Comparison of ENCODE assay signal across 12 cellular contexts in the genomic region with DNA sequence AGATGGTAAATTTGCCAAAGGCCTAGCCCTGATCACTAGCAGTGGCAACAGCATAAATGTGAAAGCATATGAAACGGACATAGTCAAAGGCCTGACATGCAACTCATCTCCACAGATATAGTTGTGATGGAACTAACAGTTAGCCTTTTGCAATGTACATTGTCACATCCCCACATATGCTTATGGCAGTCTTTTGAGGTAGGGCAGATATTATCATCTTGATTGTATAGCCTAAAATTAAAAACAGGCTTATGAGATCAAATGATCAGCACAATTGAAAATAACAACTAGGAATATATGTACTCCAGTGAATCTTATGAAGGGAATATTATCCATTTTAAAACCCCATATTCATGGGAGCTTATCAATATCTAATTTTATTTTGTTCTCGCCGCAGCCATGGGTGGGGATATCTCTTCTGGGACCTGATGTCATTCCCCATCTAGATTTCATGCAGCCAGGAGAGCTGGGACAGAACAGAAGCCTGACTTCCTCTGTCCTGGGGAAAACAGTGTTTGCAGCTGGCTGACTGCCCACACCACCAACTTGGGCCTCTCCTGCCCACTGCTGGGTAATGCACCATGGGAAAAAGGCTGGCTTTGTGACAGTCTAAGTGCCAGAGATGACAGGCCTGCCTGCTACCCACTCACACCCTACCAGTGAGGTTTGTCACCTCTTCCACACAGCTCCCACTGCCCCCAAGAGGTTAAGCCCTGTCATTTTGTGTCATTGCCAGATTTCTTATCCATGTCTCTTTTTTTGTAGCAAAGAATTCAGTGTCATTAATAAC.
DNase-seq lines count a peak whose midpoint lies in the region; ATAC-seq and TF ChIP-seq lines count a peak whose summit lies in the region.
"Had no signal": no experiment of that assay in that cellular context is flagged by ENCODE, and none has a peak within 500 bp of the region (broad histone marks: within the 10 kb centered on the region; RNA-seq: fewer than 3 reads in every experiment).

No MANE protein-coding gene starts in this region.

- no peak overlapping the region for H3K4me3 ChIP-seq in body of pancreas

- H3K4me1 Mint-ChIP-seq in HFFc6 (ENCODE audit: low read depth) = peaks cover 60% of the 10 kb centered on the region

- H3K27me3 Mint-ChIP-seq in HFFc6 (ENCODE audit: insufficient read depth) = no peaks in the 10 kb centered on the region
- H3K27me3 Mint-ChIP-seq: IgD-negative memory B cell; stimulated activated memory B cell treated with anti-CD40 and anti-IgM and Interleukin-4, amounts not matched to agents 10 μg/mL and 1 μg/mL and 100 μg/mL, for 72 hours had no signal

- intact Hi-C loops in body of pancreas (cut with DNase I) = no loop called here

- 77 to 84% methylated on average over 3 of the region's 3 CpGs for WGBS in body of pancreas, 2 donors

- no peak for TF ChIP-seq POLR2A in body of pancreas (IDR thresholded peaks at IDR 0.05)

- peak; percentile 33 for ATAC-seq in body of pancreas
- ATAC-seq in HG03439 (IDR thresholded peaks at IDR 0.05; ENCODE audit: unreplicated experiment) = no peak
- ATAC-seq: stimulated activated memory B cell treated with anti-CD40 and anti-IgM and Interleukin-4, amounts not matched to agents 10 μg/mL and 1 μg/mL and 100 μg/mL, for 72 hours had no signal

- no peaks in the 10 kb centered on the region for H3K9me3 Mint-ChIP-seq in HFFc6
- H3K9me3 Mint-ChIP-seq: IgD-negative memory B cell; stimulated activated memory B cell treated with anti-CD40 and anti-IgM and Interleukin-4, amounts not matched to agents 10 μg/mL and 1 μg/mL and 100 μg/mL, for 72 hours had no signal

- H3K36me3 ChIP-seq in body of pancreas (replicated peaks in 1 of 2; ENCODE audit: insufficient read depth in 1 of 2, low read depth in 2 of 2) = no peaks in the 10 kb centered on the region

- H3K4me3 Mint-ChIP-seq in HFFc6 = no peak overlapping the region
- H3K4me3 Mint-ChIP-seq: IgD-negative memory B cell; stimulated activated memory B cell treated with anti-CD40 and anti-IgM and Interleukin-4, amounts not matched to agents 10 μg/mL and 1 μg/mL and 100 μg/mL, for 72 hours had no signal

- H3K27ac Mint-ChIP-seq in HFFc6 = no peak overlapping the region

- H3K27me3 ChIP-seq in body of pancreas = no peaks in the 10 kb centered on the region

- peak; percentile 17; the same call in 1 of the 2 replicates for TF ChIP-seq CTCF in HFFc6 (IDR thresholded peaks at IDR 0.05)
- peak in 1 of 7 experiments; percentile 5 for TF ChIP-seq CTCF in body of pancreas (IDR thresholded peaks at IDR 0.05)

- no peaks in the 10 kb centered on the region for H3K4me1 ChIP-seq in body of pancreas
- H3K4me1 ChIP-seq: Caco-2 had no signal

- H3K27ac ChIP-seq in body of pancreas = no peak overlapping the region

- 0 out of 2 replicates have a peak, but pooled peaks cover 6% of the 10 kb centered on the region for H3K36me3 Mint-ChIP-seq in HFFc6 (ENCODE audit: low read depth)

- H3K9me3 ChIP-seq in body of pancreas = no peaks in the 10 kb centered on the region
- H3K9me3 ChIP-seq: Caco-2 had no signal

- DNase-seq in AG20443 (ENCODE audit: low spot score) (peak; percentile 12), HFFc6 (no peak), body of pancreas (peak in 3 of 4 donors; percentile 28 to 50 (median 39)), myocyte (ENCODE audit: low read depth) (peak; percentile 91), middle frontal gyrus (ENCODE audit: extremely low spot score, low spot score) (no peak), NCI-H510A (lab: John Stamatoyannopoulos, UW) (no peak), activated gamma-delta T cell (lab: John Stamatoyannopoulos, UW) (no peak)
- DNase-seq: activated CD4-positive, alpha-beta T cell treated with anti-CD3 and anti-CD28 coated beads, Interleukin-2, amount 50 U/mL, for 1 hour; Caco-2 had no signal

Comparison
In these comparisons a context has a peak if more than half of its experiments do, and no peak if none do; other contexts are left out.
1. DNase-seq: peak in AG20443 (single experiment), body of pancreas (3 of 4) and myocyte (single experiment); none in HFFc6 (single experiment), middle frontal gyrus (single experiment), NCI-H510A (single experiment) and activated gamma-delta T cell (single experiment).